In genomic region chr7:131618391-131618790, GRCh38 we compare ENCODE assay signal across 25 cellular contexts.
"Had no signal": no experiment of that assay in that cellular context is flagged by ENCODE, and none has a peak within 500 bp of the region (broad histone marks: within the 10 kb centered on the region; RNA-seq: fewer than 3 reads in every experiment).

No MANE protein-coding gene starts in this region.

- H3K4me1 Mint-ChIP-seq: activated B cell treated with CpG ODN at 0.5 μM for 24 hours; activated CD4-positive, alpha-beta T cell treated with anti-CD3 and anti-CD28 coated beads for 36 hours; naive thymus-derived CD8-positive, alpha-beta T cell had no signal

- H3K4me3 Mint-ChIP-seq: activated B cell treated with CpG ODN at 0.5 μM for 24 hours; activated CD4-positive, alpha-beta memory T cell treated with anti-CD3 and anti-CD28 coated beads for 36 hours; activated CD4-positive, alpha-beta T cell treated with anti-CD3 and anti-CD28 coated beads for 36 hours; activated naive CD4-positive, alpha-beta T cell treated with anti-CD3 and anti-CD28 coated beads for 36 hours; activated T-cell treated with anti-CD3 and anti-CD28 coated beads, Interleukin-2, amount 50 U/mL, for 72 hours; effector memory CD8-positive, alpha-beta T cell; memory B cell; naive thymus-derived CD8-positive, alpha-beta T cell; neural progenitor cell; stimulated activated naive B cell treated with anti-CD40 and anti-IgM and Interleukin-4, amounts not matched to agents 10 μg/mL and 1 μg/mL and 100 μg/mL, for 72 hours had no signal

- H3K27ac Mint-ChIP-seq: activated B cell treated with CpG ODN at 0.5 μM for 24 hours; activated CD4-positive, alpha-beta memory T cell treated with anti-CD3 and anti-CD28 coated beads for 36 hours; activated CD4-positive, alpha-beta T cell treated with anti-CD3 and anti-CD28 coated beads for 36 hours; activated naive CD4-positive, alpha-beta T cell treated with anti-CD3 and anti-CD28 coated beads for 36 hours; activated T-cell treated with anti-CD3 and anti-CD28 coated beads, Interleukin-2, amount 50 U/mL, for 72 hours; effector memory CD8-positive, alpha-beta T cell; memory B cell; naive thymus-derived CD8-positive, alpha-beta T cell; neural progenitor cell; stimulated activated naive B cell treated with anti-CD40 and anti-IgM and Interleukin-4, amounts not matched to agents 10 μg/mL and 1 μg/mL and 100 μg/mL, for 72 hours had no signal

- H3K4me1 ChIP-seq: colonic mucosa, gastrocnemius medialis, uterus had no signal

- H3K9me3 Mint-ChIP-seq: activated B cell treated with CpG ODN at 0.5 μM for 24 hours; activated CD4-positive, alpha-beta memory T cell treated with anti-CD3 and anti-CD28 coated beads for 36 hours; activated naive CD4-positive, alpha-beta T cell treated with anti-CD3 and anti-CD28 coated beads for 36 hours; activated T-cell treated with anti-CD3 and anti-CD28 coated beads, Interleukin-2, amount 50 U/mL, for 72 hours; effector memory CD8-positive, alpha-beta T cell; memory B cell; naive thymus-derived CD8-positive, alpha-beta T cell; stimulated activated naive B cell treated with anti-CD40 and anti-IgM and Interleukin-4, amounts not matched to agents 10 μg/mL and 1 μg/mL and 100 μg/mL, for 72 hours had no signal

- FAIRE-seq: bronchial epithelial cell, islet of Langerhans had no signal

- H3K36me3 Mint-ChIP-seq: activated CD4-positive, alpha-beta memory T cell treated with anti-CD3 and anti-CD28 coated beads for 36 hours; memory B cell; naive thymus-derived CD8-positive, alpha-beta T cell; stimulated activated naive B cell treated with anti-CD40 and anti-IgM and Interleukin-4, amounts not matched to agents 10 μg/mL and 1 μg/mL and 100 μg/mL, for 72 hours had no signal

- H3K36me3 ChIP-seq: colonic mucosa, esophagus muscularis mucosa, gastrocnemius medialis, neural progenitor cell, sigmoid colon, transverse colon, uterus had no signal

- H3K4me3 ChIP-seq: colonic mucosa, dorsolateral prefrontal cortex, esophagus muscularis mucosa, gastrocnemius medialis, neural progenitor cell, sigmoid colon, transverse colon, uterus had no signal

- H3K27ac ChIP-seq: colonic mucosa, dorsolateral prefrontal cortex, esophagus muscularis mucosa, gastrocnemius medialis, neural progenitor cell, sigmoid colon, transverse colon had no signal

- ATAC-seq: activated CD4-positive, alpha-beta T cell treated with anti-CD3 and anti-CD28 coated beads for 36 hours; activated T-cell treated with anti-CD3 and anti-CD28 coated beads, Interleukin-2, amount 50 U/mL, for 72 hours; effector memory CD8-positive, alpha-beta T cell; gastrocnemius medialis; naive thymus-derived CD8-positive, alpha-beta T cell had no signal

- DNase-seq: activated B cell treated with CpG ODN at 0.5 μM for 24 hours; activated CD4-positive, alpha-beta memory T cell treated with anti-CD3 and anti-CD28 coated beads for 36 hours; activated CD4-positive, alpha-beta T cell treated with anti-CD3 and anti-CD28 coated beads for 36 hours; activated effector memory CD4-positive, alpha-beta T cell treated with Interleukin-2 at 50 U/mL for 16 hours; activated naive CD4-positive, alpha-beta T cell treated with anti-CD3 and anti-CD28 coated beads for 36 hours; activated T-cell treated with anti-CD3 and anti-CD28 coated beads, Interleukin-2, amount 50 U/mL, for 72 hours; amygdala; colonic mucosa; dorsolateral prefrontal cortex; effector memory CD8-positive, alpha-beta T cell; gastrocnemius medialis; hypothalamus; left cardiac atrium; naive thymus-derived CD8-positive, alpha-beta T cell; sigmoid colon; stimulated activated CD4-positive, alpha-beta T cell treated with anti-CD3 and anti-CD28 coated beads, Interleukin-2, amount 100 ng/mL, for 48 hours; stimulated activated CD8-positive, alpha-beta memory T cell treated with anti-CD3 and anti-CD28 coated beads, Interleukin-4, amount 100 ng/mL, for 48 hours; stimulated activated naive B cell treated with anti-CD40 and anti-IgM and Interleukin-4, amounts not matched to agents 10 μg/mL and 1 μg/mL and 100 μg/mL, for 72 hours; transverse colon; uterus had no signal

- H3K27me3 ChIP-seq: colonic mucosa, dorsolateral prefrontal cortex, esophagus muscularis mucosa, gastrocnemius medialis, neural progenitor cell, sigmoid colon, transverse colon, uterus had no signal

- H3K9me3 ChIP-seq: colonic mucosa, esophagus muscularis mucosa, gastrocnemius medialis, sigmoid colon, transverse colon, uterus had no signal
